1 cellular context compared by ENCODE assay signal in the genomic region with DNA sequence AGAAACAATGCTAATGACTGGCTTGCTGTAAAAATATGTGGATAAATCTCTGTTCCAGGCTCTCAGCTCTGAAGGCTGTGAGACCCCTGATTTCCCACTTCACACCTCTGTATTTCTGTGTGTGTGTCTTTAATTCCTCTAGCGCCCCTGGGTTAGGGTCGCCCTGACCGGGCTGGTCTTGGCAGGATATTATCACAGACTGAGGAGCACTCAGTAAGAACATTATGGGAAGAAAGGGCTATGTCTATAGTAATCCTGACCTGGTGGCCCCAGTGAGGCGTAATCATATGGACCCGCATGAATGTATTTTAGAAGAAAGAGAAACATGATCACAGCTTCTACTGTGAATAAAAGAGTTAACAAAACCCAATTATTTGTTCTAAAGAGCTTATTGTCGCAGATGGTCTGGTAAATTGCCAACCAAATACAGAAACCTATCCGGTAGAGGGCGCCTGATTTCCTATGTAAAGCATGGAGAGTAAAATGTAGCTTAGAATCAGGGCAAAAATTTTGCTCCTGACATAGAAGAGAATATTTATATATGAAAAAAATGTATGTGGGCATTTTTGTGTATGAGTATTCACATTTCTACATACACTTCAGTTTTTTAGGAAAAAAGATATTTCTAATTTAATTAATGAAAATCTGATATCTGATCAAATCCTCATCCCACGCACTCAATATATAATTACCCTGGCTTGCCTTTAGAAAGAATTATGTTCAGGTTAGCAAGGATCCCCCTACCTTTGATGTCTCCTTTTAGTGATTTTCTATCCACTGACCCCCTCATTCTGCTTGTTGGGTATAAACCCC.
TF ChIP-seq lines count a peak whose summit lies in the region.

No MANE protein-coding gene starts in this region.

TF ChIP-seq in endothelial cell of umbilical vein, 7 proteins besides CTCF, POLR2A, EP300 and RAD21:
- TF ChIP-seq POLR2AphosphoS5 (IDR thresholded peaks at IDR 0.05; ENCODE audit: insufficient read depth, low read depth, low read length): no peak
- TF ChIP-seq FOS (IDR thresholded peaks at IDR 0.05; ENCODE audit: borderline replicate concordance, insufficient read depth, low read length): no peak
- TF ChIP-seq EZH2 (IDR thresholded peaks at IDR 0.05; ENCODE audit: borderline replicate concordance, low read depth, low read length, severe bottlenecking): no peak
- TF ChIP-seq JUN (IDR thresholded peaks at IDR 0.05; ENCODE audit: borderline replicate concordance, insufficient read depth, insufficient read length, low read depth): no peak
- no peak for TF ChIP-seq GATA2 (IDR thresholded peaks at IDR 0.05; ENCODE audit: insufficient read depth, insufficient read length, low read depth, low read length)
- TF ChIP-seq MYC (IDR thresholded peaks at IDR 0.05; ENCODE audit: low read depth, low read length): no peak
- TF ChIP-seq, protein P1, sequence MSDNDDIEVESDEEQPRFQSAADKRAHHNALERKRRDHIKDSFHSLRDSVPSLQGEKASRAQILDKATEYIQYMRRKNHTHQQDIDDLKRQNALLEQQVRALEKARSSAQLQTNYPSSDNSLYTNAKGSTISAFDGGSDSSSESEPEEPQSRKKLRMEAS (IDR thresholded peaks at IDR 0.05; ENCODE audit: insufficient read depth, insufficient read length): no peak
